8 cellular contexts compared by ENCODE assay signal in genomic region chr16:48471435-48471834, GRCh38.
"Had no signal": no experiment of that assay in that cellular context is flagged by ENCODE, and none has a peak within 500 bp of the region (broad histone marks: within the 10 kb centered on the region; RNA-seq: fewer than 3 reads in every experiment).

No MANE protein-coding gene starts in this region.

- DNase-seq: GOT3, HFFc6, KG1 had no signal

- H3K4me1 ChIP-seq: HAP-1 had no signal

- ATAC-seq: HCT116, K562 had no signal

- FAIRE-seq: H54, HTR-8/SVneo, K562 had no signal

- H3K36me3 ChIP-seq: HAP-1 had no signal

- H3K4me3 ChIP-seq: HAP-1, K562 had no signal

- H3K9me3 ChIP-seq: HAP-1 had no signal
